Comparison of ENCODE assay signal across 9 cellular contexts in genomic region chr16:10577305-10578202, GRCh38. TPM values are rescaled to one million over a fixed set of nuclear protein-coding genes. Genes with fewer than 3 reads are reported as not detected.
DNase-seq lines count a peak whose midpoint lies in the region; ATAC-seq and TF ChIP-seq lines count a peak whose summit lies in the region.
"Had no signal": no experiment of that assay in that cellular context is flagged by ENCODE, and none has a peak within 500 bp of the region (broad histone marks: within the 10 kb centered on the region; RNA-seq: fewer than 3 reads in every experiment).

No MANE protein-coding gene starts in this region.

- no peaks in the 10 kb centered on the region for H3K9me3 ChIP-seq in mucosa of stomach (ENCODE audit: control insufficient read depth, low read length)

- DNase-seq in AG04449 (ENCODE audit: low read depth, low spot score) (peak; percentile 14), NCI-H2107 (lab: John Stamatoyannopoulos, UW) (peak; percentile 17), epithelial cell of esophagus (ENCODE audit: low read depth) (no peak), OCI-M1 (lab: John Stamatoyannopoulos, UW) (no peak), Kasumi-1 (lab: John Stamatoyannopoulos, UW) (no peak), omental fat pad (ENCODE audit: low spot score) (no peak)

- ATAC-seq in omental fat pad (ENCODE audit: low FRiP score), result no peak
- no peak for ATAC-seq in HG02870 (IDR thresholded peaks at IDR 0.05; ENCODE audit: unreplicated experiment)

- H3K36me3 ChIP-seq in mucosa of stomach (ENCODE audit: control insufficient read depth, insufficient read depth, low read length), result no peaks in the 10 kb centered on the region

- H3K9ac ChIP-seq in mucosa of stomach (ENCODE audit: low read length), result peak overlapping the region; percentile 89

- H3K4me1 ChIP-seq in mucosa of stomach (ENCODE audit: control insufficient read depth, insufficient read depth, low read length), result peaks cover 33% of the 10 kb centered on the region

- H3K4me3 ChIP-seq in AG04449 (ENCODE audit: low read depth, low read length), result no peak overlapping the region; the same call in 1 of the 2 replicates
- peak overlapping the region; percentile 77 for H3K4me3 ChIP-seq in epithelial cell of esophagus (ENCODE audit: low read length)
- peak overlapping the region; percentile 49 for H3K4me3 ChIP-seq in mucosa of stomach (ENCODE audit: low read length)

- H3K27me3 ChIP-seq in mucosa of stomach (ENCODE audit: control insufficient read depth, insufficient read depth, low read length), result no peaks in the 10 kb centered on the region

- TF ChIP-seq CTCF in AG04449 (IDR thresholded peaks at IDR 0.05; ENCODE audit: insufficient read depth, low read length, missing control alignments) (no peak), epithelial cell of esophagus (IDR thresholded peaks at IDR 0.05; ENCODE audit: insufficient read depth, low read depth, low read length, missing control alignments) (no peak), omental fat pad (IDR thresholded peaks at IDR 0.05) (no peak)

- POLR2A ChIA-PET in AG04449 (lab: Yijun Ruan, JAX), result no interaction called here

- CTCF ChIA-PET in AG04449 (lab: Yijun Ruan, JAX), result interaction anchor here (1.2 to 5.8 kb wide), 2 partner anchors 11 to 25 kb away, joined by 3 to 35 read pairs; no protein-coding TSS in a partner anchor

RNA-seq across cellular contexts. Expression of gene EMP2, which starts 2.8 kb away (rescaled TPM):
- total RNA-seq in omental fat pad, result 10 to 100 TPM; 36.7 to 80.4 (median 50.1) TPM
- total RNA-seq: B cell had no signal

Comparison
In these comparisons a context has a peak if more than half of its experiments do, and no peak if none do; other contexts are left out.
1. DNase-seq: peak in AG04449 (single experiment) and NCI-H2107 (single experiment); none in epithelial cell of esophagus (single experiment), OCI-M1 (single experiment), Kasumi-1 (0 of 2) and omental fat pad (single experiment).